1 cellular context compared by ENCODE assay signal in the genomic region with DNA sequence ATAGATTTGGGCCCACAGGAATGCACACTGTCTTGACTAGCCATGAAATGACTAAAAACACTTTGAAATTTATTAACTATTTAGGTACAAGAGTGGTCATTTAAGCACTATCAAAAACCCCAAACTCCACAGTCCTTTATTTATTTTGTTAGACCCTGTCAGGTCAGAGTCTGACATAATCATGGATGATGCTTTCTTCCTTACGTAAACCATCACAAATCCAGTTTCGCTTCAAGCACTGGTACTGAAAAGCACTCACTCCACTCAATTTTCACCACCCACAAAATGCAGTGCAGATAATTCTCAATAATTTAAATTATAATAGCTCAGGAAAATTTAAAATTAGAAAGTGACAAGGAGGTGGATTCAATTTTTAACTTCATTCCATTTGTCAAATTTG.
TF ChIP-seq lines count a peak whose summit lies in the region.

No MANE protein-coding gene starts in this region.

TF ChIP-seq in HEK293, 187 proteins besides CTCF, POLR2A, EP300 and RAD21 (continued from another document):
- TF ChIP-seq, protein P1, sequence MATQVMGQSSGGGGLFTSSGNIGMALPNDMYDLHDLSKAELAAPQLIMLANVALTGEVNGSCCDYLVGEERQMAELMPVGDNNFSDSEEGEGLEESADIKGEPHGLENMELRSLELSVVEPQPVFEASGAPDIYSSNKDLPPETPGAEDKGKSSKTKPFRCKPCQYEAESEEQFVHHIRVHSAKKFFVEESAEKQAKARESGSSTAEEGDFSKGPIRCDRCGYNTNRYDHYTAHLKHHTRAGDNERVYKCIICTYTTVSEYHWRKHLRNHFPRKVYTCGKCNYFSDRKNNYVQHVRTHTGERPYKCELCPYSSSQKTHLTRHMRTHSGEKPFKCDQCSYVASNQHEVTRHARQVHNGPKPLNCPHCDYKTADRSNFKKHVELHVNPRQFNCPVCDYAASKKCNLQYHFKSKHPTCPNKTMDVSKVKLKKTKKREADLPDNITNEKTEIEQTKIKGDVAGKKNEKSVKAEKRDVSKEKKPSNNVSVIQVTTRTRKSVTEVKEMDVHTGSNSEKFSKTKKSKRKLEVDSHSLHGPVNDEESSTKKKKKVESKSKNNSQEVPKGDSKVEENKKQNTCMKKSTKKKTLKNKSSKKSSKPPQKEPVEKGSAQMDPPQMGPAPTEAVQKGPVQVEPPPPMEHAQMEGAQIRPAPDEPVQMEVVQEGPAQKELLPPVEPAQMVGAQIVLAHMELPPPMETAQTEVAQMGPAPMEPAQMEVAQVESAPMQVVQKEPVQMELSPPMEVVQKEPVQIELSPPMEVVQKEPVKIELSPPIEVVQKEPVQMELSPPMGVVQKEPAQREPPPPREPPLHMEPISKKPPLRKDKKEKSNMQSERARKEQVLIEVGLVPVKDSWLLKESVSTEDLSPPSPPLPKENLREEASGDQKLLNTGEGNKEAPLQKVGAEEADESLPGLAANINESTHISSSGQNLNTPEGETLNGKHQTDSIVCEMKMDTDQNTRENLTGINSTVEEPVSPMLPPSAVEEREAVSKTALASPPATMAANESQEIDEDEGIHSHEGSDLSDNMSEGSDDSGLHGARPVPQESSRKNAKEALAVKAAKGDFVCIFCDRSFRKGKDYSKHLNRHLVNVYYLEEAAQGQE (tag by site-specific recombination; IDR thresholded peaks at IDR 0.05): no peak
- TF ChIP-seq ZNF514 (tag by site-specific recombination; IDR thresholded peaks at IDR 0.05) (no peak), ZNF530 (tag by site-specific recombination; IDR thresholded peaks at IDR 0.05; ENCODE audit: low read depth) (no peak), ZNF157 (tag by site-specific recombination; IDR thresholded peaks at IDR 0.05) (no peak), ZNF629 (tag by site-specific recombination; IDR thresholded peaks at IDR 0.05) (peak; percentile 81), PRDM1 (tag by site-specific recombination; IDR thresholded peaks at IDR 0.05) (peak; percentile 19; the same call in 1 of the 2 replicates)
- TF ChIP-seq, protein P2, sequence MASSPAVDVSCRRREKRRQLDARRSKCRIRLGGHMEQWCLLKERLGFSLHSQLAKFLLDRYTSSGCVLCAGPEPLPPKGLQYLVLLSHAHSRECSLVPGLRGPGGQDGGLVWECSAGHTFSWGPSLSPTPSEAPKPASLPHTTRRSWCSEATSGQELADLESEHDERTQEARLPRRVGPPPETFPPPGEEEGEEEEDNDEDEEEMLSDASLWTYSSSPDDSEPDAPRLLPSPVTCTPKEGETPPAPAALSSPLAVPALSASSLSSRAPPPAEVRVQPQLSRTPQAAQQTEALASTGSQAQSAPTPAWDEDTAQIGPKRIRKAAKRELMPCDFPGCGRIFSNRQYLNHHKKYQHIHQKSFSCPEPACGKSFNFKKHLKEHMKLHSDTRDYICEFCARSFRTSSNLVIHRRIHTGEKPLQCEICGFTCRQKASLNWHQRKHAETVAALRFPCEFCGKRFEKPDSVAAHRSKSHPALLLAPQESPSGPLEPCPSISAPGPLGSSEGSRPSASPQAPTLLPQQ (tag by site-specific recombination; IDR thresholded peaks at IDR 0.05): no peak
